In the genomic region with DNA sequence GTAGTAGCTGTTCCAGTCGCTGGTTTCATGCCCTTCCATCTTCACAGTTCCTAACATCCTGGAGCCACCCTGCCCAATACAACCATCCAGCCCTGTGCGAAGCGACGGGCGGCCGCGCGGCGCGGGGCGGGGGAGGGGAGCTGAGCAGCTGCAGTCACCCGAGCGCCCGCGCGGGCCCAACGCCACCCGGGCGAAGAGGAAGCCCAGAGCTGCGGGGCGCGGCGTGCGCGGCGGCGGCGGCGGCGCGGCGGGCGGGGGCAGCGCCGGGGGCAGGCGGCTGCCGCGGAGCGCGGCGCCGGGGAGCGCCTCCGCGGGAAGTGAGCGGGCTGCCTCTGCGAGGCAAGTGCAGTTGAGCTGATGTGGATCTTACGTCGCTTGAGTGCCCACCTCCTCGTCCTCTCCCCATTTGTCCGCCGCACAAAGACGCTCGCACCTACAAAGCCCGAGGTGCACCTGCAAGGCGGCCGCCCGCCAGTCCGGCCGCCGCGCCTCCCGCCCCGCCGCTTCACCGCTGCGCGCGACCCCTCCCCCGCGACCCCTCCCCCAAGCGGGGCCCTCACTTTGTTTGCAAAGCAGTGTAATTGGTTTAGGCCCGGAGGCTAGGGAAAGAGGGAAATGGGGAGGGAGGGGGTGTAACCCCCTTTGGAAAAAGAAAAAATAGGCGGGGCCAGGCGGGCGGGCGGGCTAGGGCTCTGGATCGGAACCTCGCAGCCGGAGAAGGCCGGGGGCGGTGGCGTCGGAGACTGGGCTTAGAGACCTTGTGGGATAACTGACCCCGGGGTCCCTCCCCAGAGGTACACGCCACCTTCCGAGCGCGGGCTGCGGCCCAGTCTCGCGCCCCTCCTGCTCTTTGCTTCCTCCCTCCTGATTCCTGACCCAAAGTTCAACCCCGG, we compare ENCODE assay signal across 1 cellular context.
A peak's percentile ranks its signal among the peaks of the same experiment; 100 is the strongest.
TF ChIP-seq lines count a peak whose summit lies in the region.

A gene (minus strand): TSS at position 334 of the 893 bp plus-strand sequence. CDS start 277 bp downstream, at position 57.
A gene with protein sequence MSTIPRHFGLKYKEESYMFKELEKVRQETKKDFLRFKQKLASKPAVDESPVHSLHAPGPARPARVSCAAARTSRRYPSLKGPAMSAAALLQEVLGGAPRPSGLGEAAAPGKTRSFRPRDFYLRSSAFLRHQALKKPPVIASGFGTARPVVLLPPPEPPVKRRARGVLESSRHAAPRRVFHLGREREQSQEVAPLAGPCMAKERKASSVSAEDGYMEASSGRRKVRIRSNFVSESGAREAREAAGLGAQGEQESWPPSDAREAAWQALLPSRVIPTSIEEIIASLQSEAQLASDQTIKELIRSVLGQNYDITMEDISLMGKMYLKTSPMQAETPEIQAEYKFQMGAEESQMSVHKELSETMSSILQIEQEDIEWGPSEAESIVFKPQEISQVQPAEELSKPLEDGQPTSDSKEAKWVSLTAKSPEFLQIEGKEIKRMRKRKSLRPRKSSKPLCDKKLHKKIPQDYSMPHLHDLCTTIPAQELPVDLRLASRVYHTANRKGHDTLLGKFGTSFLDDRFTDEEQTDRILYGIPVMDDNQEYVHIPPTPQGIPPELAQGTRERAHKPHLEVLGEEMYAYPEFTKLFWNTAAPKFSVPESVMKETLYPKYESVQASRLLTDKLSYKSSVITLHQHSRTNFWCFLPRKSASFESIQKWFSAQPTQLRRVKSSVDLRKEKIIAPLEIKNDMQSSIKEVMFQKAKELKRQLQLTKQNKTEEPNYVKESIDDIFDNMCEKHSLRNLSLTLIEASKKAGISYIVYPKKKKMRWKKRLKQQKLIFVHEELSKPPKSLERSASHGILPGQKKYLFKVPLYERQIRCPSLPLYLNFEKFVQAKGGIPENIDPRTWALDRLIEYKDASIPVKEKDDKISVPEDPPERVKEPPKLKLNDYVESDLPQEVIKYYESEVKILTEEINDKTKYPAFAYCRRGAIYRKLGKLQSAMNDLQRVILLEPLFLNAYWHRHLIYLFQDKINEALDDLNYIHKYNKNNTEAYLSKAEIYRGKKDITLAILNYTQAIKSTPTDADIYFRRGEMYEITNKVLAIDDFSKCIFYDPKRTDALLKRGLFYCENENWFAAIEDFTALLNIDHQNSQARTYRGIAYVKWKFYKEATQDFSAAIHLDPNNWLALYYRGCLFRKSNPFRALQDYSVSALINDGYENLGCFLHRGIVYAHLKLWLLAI (N-terminal part only) (plus strand): TSS at position 714 of the 893 bp plus-strand sequence. CDS start 26,436 bp downstream, outside the sequence.

TF ChIP-seq in HepG2, 621 proteins besides CTCF, POLR2A, EP300 and RAD21 (continued from another document):
- TF ChIP-seq ZMYM4 (CRISPR knock-in tag; IDR thresholded peaks at IDR 0.05) (peak; percentile 89), ZBTB1 (CRISPR knock-in tag; IDR thresholded peaks at IDR 0.05; ENCODE audit: borderline replicate concordance) (no peak)
